Comparison of ENCODE assay signal across 8 cellular contexts in genomic region chr2:70141754-70142589, GRCh38. TPM values are rescaled to one million over a fixed set of nuclear protein-coding genes. Genes with fewer than 3 reads are reported as not detected.
DNase-seq lines count a peak whose midpoint lies in the region; ATAC-seq, FAIRE-seq and TF ChIP-seq lines count a peak whose summit lies in the region.

No MANE protein-coding gene starts in this region.

- 0 to 1% methylated on average over 69 to 76 of the region's 76 CpGs for WGBS in heart right ventricle, 2 donors

- H3K4me1 Mint-ChIP-seq in activated naive CD8-positive, alpha-beta T cell treated with anti-CD3 and anti-CD28 coated beads, Interleukin-2, amount 10 ng/mL, durations not matched to agents 7 days and 5 days = peaks cover 57% of the 10 kb centered on the region

- H3K4me3 Mint-ChIP-seq in activated naive CD8-positive, alpha-beta T cell treated with anti-CD3 and anti-CD28 coated beads, Interleukin-2, amount 10 ng/mL, durations not matched to agents 7 days and 5 days = peak overlapping the region; percentile 89

- TF ChIP-seq CTCF in 22Rv1 (IDR thresholded peaks at IDR 0.05) (no peak), heart right ventricle (IDR thresholded peaks at IDR 0.05) (no peak)

- H3K27ac ChIP-seq in 22Rv1 = peak overlapping the region; percentile 99
- H3K27ac ChIP-seq in heart right ventricle = peak overlapping the region; percentile 93 to 100 (median 100)
- peak overlapping the region; percentile 97 for H3K27ac ChIP-seq in rectal smooth muscle tissue (ENCODE audit: low read depth, low read length)

- peak overlapping the region; percentile 98 for H3K27ac Mint-ChIP-seq in activated naive CD8-positive, alpha-beta T cell treated with anti-CD3 and anti-CD28 coated beads, Interleukin-2, amount 10 ng/mL, durations not matched to agents 7 days and 5 days

- H3K27me3 ChIP-seq in heart right ventricle = no peaks in the 10 kb centered on the region
- no peaks in the 10 kb centered on the region for H3K27me3 ChIP-seq in rectal smooth muscle tissue (ENCODE audit: control insufficient read depth, insufficient read depth, low read length)

- H3K27me3 Mint-ChIP-seq in activated naive CD8-positive, alpha-beta T cell treated with anti-CD3 and anti-CD28 coated beads, Interleukin-2, amount 10 ng/mL, durations not matched to agents 7 days and 5 days = no peaks in the 10 kb centered on the region

- H3K9me3 Mint-ChIP-seq in activated naive CD8-positive, alpha-beta T cell treated with anti-CD3 and anti-CD28 coated beads, Interleukin-2, amount 10 ng/mL, durations not matched to agents 7 days and 5 days = no peaks in the 10 kb centered on the region

- H3K9me3 ChIP-seq in heart right ventricle = no peaks in the 10 kb centered on the region

- intact Hi-C loops in heart right ventricle (cut with DNase I) = loop anchor here (1.0 to 10.0 kb wide), 15 partner anchors 18 to 230 kb away; partner anchors contain the start of genes PCBP1 (in 5 of the 10), MXD1 (in 4 of the 10) and TIA1 (in 1 of the 10)

- H3K4me1 ChIP-seq in heart right ventricle (peaks cover 6 to 43% (median 20%) of the 10 kb centered on the region in 9 donors), rectal smooth muscle tissue (ENCODE audit: control insufficient read depth, insufficient read depth, low read length) (peaks cover 12% of the 10 kb centered on the region)

- POLR2A ChIA-PET in activated naive CD8-positive, alpha-beta T cell treated with anti-CD3 and anti-CD28 coated beads, Interleukin-2, amount 10 ng/mL, durations not matched to agents 7 days and 5 days (lab: Charles Lee) = interaction anchor here (0.6 to 14.6 kb wide), 20 partner anchors 9 to 228 kb away, joined by 3 to 444 read pairs (median 5); partner anchors contain the start of genes C2orf42, MXD1, PCBP1 and SNRPG

- FAIRE-seq in GM12891 (lab: Jason Lieb, UNC) = no peak

- H3K36me3 ChIP-seq in heart right ventricle (no peaks in the 10 kb centered on the region), rectal smooth muscle tissue (ENCODE audit: control insufficient read depth, insufficient read depth, low read length) (no peaks in the 10 kb centered on the region)

- peak overlapping the region; percentile 52 to 75 (median 67) for H3K4me3 ChIP-seq in heart right ventricle
- peak overlapping the region; percentile 76 for H3K4me3 ChIP-seq in rectal smooth muscle tissue (ENCODE audit: low read length)

- TF ChIP-seq POLR2A in GM12891 (IDR thresholded peaks at IDR 0.05; ENCODE audit: low read depth, low read length) = peak; percentile 39; the same call in 1 of the 2 replicates

- H3K9ac ChIP-seq in rectal smooth muscle tissue (ENCODE audit: low read length) = peak overlapping the region; percentile 74

- peak; percentile 32 for ATAC-seq in HG02798 (IDR thresholded peaks at IDR 0.05; ENCODE audit: poor library complexity, unreplicated experiment)
- ATAC-seq in activated naive CD8-positive, alpha-beta T cell treated with anti-CD3 and anti-CD28 coated beads, Interleukin-2, amount 10 ng/mL, durations not matched to agents 7 days and 5 days (ENCODE audit: low read depth) = peak; percentile 44
- peak; percentile 34 to 85 (median 61) for ATAC-seq in heart right ventricle

- H3K36me3 Mint-ChIP-seq in activated naive CD8-positive, alpha-beta T cell treated with anti-CD3 and anti-CD28 coated beads, Interleukin-2, amount 10 ng/mL, durations not matched to agents 7 days and 5 days = peaks cover 7% of the 10 kb centered on the region

- DNase-seq in GM12891 (ENCODE audit: insufficient read length, low spot score) (no peak), NCI-H345 treated with DMSO at 0.1 percent for 48 hours (lab: John Stamatoyannopoulos, UW; ENCODE audit: unreplicated experiment) (peak; percentile 48), heart right ventricle (no peak), D341Med (ENCODE audit: low spot score) (no peak)
- no peak for DNase-seq in activated naive CD8-positive, alpha-beta T cell treated with anti-CD3 and anti-CD28 coated beads, Interleukin-2, amount 10 ng/mL, durations not matched to agents 7 days and 5 days

TF ChIP-seq in GM12891, 5 proteins besides CTCF, POLR2A, EP300 and RAD21:
- TF ChIP-seq SPI1 (IDR thresholded peaks at IDR 0.05; ENCODE audit: low read depth, low read length) (no peak), TAF1 (IDR thresholded peaks at IDR 0.05; ENCODE audit: low read depth, low read length) (peak; percentile 51; the same call in 1 of the 2 replicates), PAX5 (IDR thresholded peaks at IDR 0.05; ENCODE audit: insufficient read depth, low read length, severe bottlenecking) (no peak), POLR2AphosphoS5 (IDR thresholded peaks at IDR 0.05; ENCODE audit: low read depth, low read length) (peak; percentile 65), POU2F2 (IDR thresholded peaks at IDR 0.05; ENCODE audit: low read depth, low read length) (no peak)

RNA-seq across cellular contexts. Expression of gene C2orf42, which starts 48.8 kb away (rescaled TPM):
- 7.6 TPM for polyA plus RNA-seq in GM12891 (2012; ENCODE audit: low read depth, missing spikeins)
- 10 to 100 TPM; 30.9 to 33.8 TPM for total RNA-seq in activated naive CD8-positive, alpha-beta T cell treated with anti-CD3 and anti-CD28 coated beads, Interleukin-2, amount 10 ng/mL, durations not matched to agents 7 days and 5 days
- 10 to 100 TPM in 4 of 10 donors, 1 to 10 TPM in 6; 7.3 to 15.5 (median 9.7) TPM for total RNA-seq in heart right ventricle
- 1 to 10 TPM; 3.8 to 5.6 TPM for polyA plus RNA-seq in heart right ventricle

RNA-seq across cellular contexts. Expression of gene PCBP1, which starts 54.7 kb away (rescaled TPM):
- polyA plus RNA-seq in GM12891 (2012; ENCODE audit: low read depth, missing spikeins) = 235 TPM
- total RNA-seq in activated naive CD8-positive, alpha-beta T cell treated with anti-CD3 and anti-CD28 coated beads, Interleukin-2, amount 10 ng/mL, durations not matched to agents 7 days and 5 days = 100 to 1,000 TPM; 459 to 467 TPM
- 100 to 1,000 TPM; 197 to 275 (median 219) TPM for total RNA-seq in heart right ventricle
- polyA plus RNA-seq in heart right ventricle = 100 to 1,000 TPM; 237 to 288 TPM
